ENCODE assay signal across 14 cellular contexts in the genomic region with DNA sequence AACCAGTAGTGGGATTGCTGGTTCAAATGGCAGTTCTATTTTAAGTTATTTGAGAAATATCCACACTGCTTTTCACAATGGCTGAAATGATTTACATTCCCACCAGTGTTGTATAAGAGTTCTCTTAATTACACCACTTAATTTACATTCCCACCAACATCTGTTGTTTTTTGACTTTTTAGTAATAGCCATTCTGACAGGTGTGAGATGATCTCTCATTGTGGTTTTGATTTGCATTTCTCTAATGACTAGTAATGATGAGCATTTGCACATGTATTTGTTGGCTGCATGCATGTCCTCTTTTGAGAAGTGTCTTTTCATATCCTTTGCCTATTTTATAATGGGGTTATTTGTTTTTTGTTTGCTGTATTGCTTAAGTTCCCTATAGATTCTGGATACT.
"Had no signal": no experiment of that assay in that cellular context is flagged by ENCODE, and none has a peak within 500 bp of the region (broad histone marks: within the 10 kb centered on the region; RNA-seq: fewer than 3 reads in every experiment).

No MANE protein-coding gene starts in this region.

- H3K27me3 ChIP-seq: stomach had no signal

- H3K27ac ChIP-seq: stomach, thoracic aorta had no signal

- ATAC-seq: activated naive CD4-positive, alpha-beta T cell treated with anti-CD3 and anti-CD28 coated beads, Interleukin-2, amount 50 U/mL, for 72 hours; left ventricle myocardium superior; natural killer cell treated with Interleukin-12 subunit alpha and Interleukin-12 subunit beta and Interleukin-15 and Interleukin-18, amount 100 ng/mL, for 72 hours; right cardiac atrium; WTC11 had no signal

- DNase-seq: activated CD4-positive, alpha-beta T cell treated with anti-CD3 and anti-CD28 coated beads, Interleukin-2, amount 10 ng/mL, durations not matched to agents 7 days and 5 days; amygdala; dermis blood vessel endothelial cell; kidney; left ventricle myocardium superior; mesenchymal stem cell; nucleus accumbens; right cardiac atrium; small intestine; stomach had no signal

- H3K36me3 ChIP-seq: stomach, thoracic aorta had no signal

- H3K4me1 ChIP-seq: stomach had no signal

- H3K9me3 ChIP-seq: thoracic aorta had no signal

- H3K4me3 ChIP-seq: stomach, thoracic aorta had no signal
